Comparison of ENCODE assay signal across 29 cellular contexts in genomic region chr2:162579169-162579568, GRCh38.
DNase-seq lines count a peak whose midpoint lies in the region; ATAC-seq and TF ChIP-seq lines count a peak whose summit lies in the region.
"Had no signal": no experiment of that assay in that cellular context is flagged by ENCODE, and none has a peak within 500 bp of the region (broad histone marks: within the 10 kb centered on the region; RNA-seq: fewer than 3 reads in every experiment).

No MANE protein-coding gene starts in this region.

- in situ Hi-C loops in Panc1 (cut with HindIII; ENCODE audit: low pct_unique_long_range_greater_than_20kb, low sequenced_read_pairs), result no loop called here

- TF ChIP-seq CTCF in Panc1 (IDR thresholded peaks at IDR 0.05), result 0 out of 2 replicates have a peak, but pooled peaks have one; percentile 5
- TF ChIP-seq CTCF in progenitor cell of endocrine pancreas (IDR thresholded peaks at IDR 0.05; ENCODE audit: unreplicated experiment), result no peak
- TF ChIP-seq CTCF in activated CD8-positive, alpha-beta T cell treated with anti-CD3 and anti-CD28 coated beads for 36 hours (IDR thresholded peaks at IDR 0.05), result no peak

- peaks cover 3% of the 10 kb centered on the region for H3K9me3 Mint-ChIP-seq in progenitor cell of endocrine pancreas (ENCODE audit: low read depth)
- H3K9me3 Mint-ChIP-seq in activated CD8-positive, alpha-beta T cell treated with anti-CD3 and anti-CD28 coated beads for 36 hours, result peaks cover 4% of the 10 kb centered on the region
- H3K9me3 Mint-ChIP-seq: activated naive CD4-positive, alpha-beta T cell treated with anti-CD3 and anti-CD28 coated beads, Interleukin-2, amount 10 ng/mL, durations not matched to agents 7 days and 5 days; mesothelial cell of epicardium had no signal

- no peak overlapping the region for H3K4me3 ChIP-seq in Panc1 (ENCODE audit: low read depth in 2 of 2, low read length in 2 of 2)
- H3K4me3 ChIP-seq: left ventricle myocardium inferior, tibial nerve had no signal

- H3K27ac Mint-ChIP-seq in progenitor cell of endocrine pancreas, result peak overlapping the region; percentile 30
- H3K27ac Mint-ChIP-seq in activated CD8-positive, alpha-beta T cell treated with anti-CD3 and anti-CD28 coated beads for 36 hours, result no peak overlapping the region
- H3K27ac Mint-ChIP-seq: activated naive CD4-positive, alpha-beta T cell treated with anti-CD3 and anti-CD28 coated beads, Interleukin-2, amount 10 ng/mL, durations not matched to agents 7 days and 5 days; B cell; CD8-positive, alpha-beta memory T cell; mesothelial cell of epicardium; naive B cell had no signal

- H3K4me1 Mint-ChIP-seq in progenitor cell of endocrine pancreas (ENCODE audit: low read depth), result peaks cover 50% of the 10 kb centered on the region
- no peaks in the 10 kb centered on the region for H3K4me1 Mint-ChIP-seq in activated CD8-positive, alpha-beta T cell treated with anti-CD3 and anti-CD28 coated beads for 36 hours (ENCODE audit: low read depth)
- H3K4me1 Mint-ChIP-seq: activated naive CD4-positive, alpha-beta T cell treated with anti-CD3 and anti-CD28 coated beads, Interleukin-2, amount 10 ng/mL, durations not matched to agents 7 days and 5 days; B cell; CD8-positive, alpha-beta memory T cell; naive B cell had no signal

- no peaks in the 10 kb centered on the region for H3K27me3 ChIP-seq in Panc1 (ENCODE audit: control insufficient read depth, insufficient read depth, low read length)
- H3K27me3 ChIP-seq: brain microvascular endothelial cell, tibial nerve had no signal

- H3K4me1 ChIP-seq in Panc1 (ENCODE audit: control insufficient read depth, insufficient read depth, low read length), result no peaks in the 10 kb centered on the region
- H3K4me1 ChIP-seq: left ventricle myocardium inferior, tibial nerve had no signal

- POLR2A ChIA-PET in Panc1 (lab: Charles Lee), result no interaction called here
- POLR2A ChIA-PET in activated CD8-positive, alpha-beta T cell treated with anti-CD3 and anti-CD28 coated beads for 36 hours (lab: Charles Lee), result no interaction called here

- H3K36me3 ChIP-seq in Panc1 (ENCODE audit: control insufficient read depth, insufficient read depth, low read length), result no peaks in the 10 kb centered on the region
- H3K36me3 ChIP-seq: brain microvascular endothelial cell, left ventricle myocardium inferior, tibial nerve had no signal

- no TSS peak for BruUV-seq in Panc1 (replicated peaks; lab: Mats Ljungman, UMichigan)

- H3K27me3 Mint-ChIP-seq in progenitor cell of endocrine pancreas, result no peaks in the 10 kb centered on the region
- H3K27me3 Mint-ChIP-seq in activated CD8-positive, alpha-beta T cell treated with anti-CD3 and anti-CD28 coated beads for 36 hours, result peaks cover 1% of the 10 kb centered on the region
- H3K27me3 Mint-ChIP-seq: activated naive CD4-positive, alpha-beta T cell treated with anti-CD3 and anti-CD28 coated beads, Interleukin-2, amount 10 ng/mL, durations not matched to agents 7 days and 5 days; B cell; CD8-positive, alpha-beta memory T cell; naive B cell had no signal

- no peaks in the 10 kb centered on the region for H3K9me3 ChIP-seq in Panc1 (ENCODE audit: control insufficient read depth, insufficient read depth, low read depth, low read length)
- H3K9me3 ChIP-seq: left ventricle myocardium inferior, tibial nerve had no signal

- no peak for ATAC-seq in Panc1
- no peak for ATAC-seq in activated CD8-positive, alpha-beta T cell treated with anti-CD3 and anti-CD28 coated beads for 36 hours
- ATAC-seq: esophagus mucosa had no signal

- peaks cover 5% of the 10 kb centered on the region for H3K36me3 Mint-ChIP-seq in progenitor cell of endocrine pancreas (ENCODE audit: insufficient read depth)
- no peaks in the 10 kb centered on the region for H3K36me3 Mint-ChIP-seq in activated CD8-positive, alpha-beta T cell treated with anti-CD3 and anti-CD28 coated beads for 36 hours (ENCODE audit: low read depth)
- H3K36me3 Mint-ChIP-seq: activated naive CD4-positive, alpha-beta T cell treated with anti-CD3 and anti-CD28 coated beads, Interleukin-2, amount 10 ng/mL, durations not matched to agents 7 days and 5 days; CD8-positive, alpha-beta memory T cell; mesothelial cell of epicardium; naive B cell had no signal

- CTCF ChIA-PET in Panc1 (lab: Charles Lee), result no interaction called here
- CTCF ChIA-PET in activated CD8-positive, alpha-beta T cell treated with anti-CD3 and anti-CD28 coated beads for 36 hours (lab: Charles Lee), result no interaction called here

- H3K4me3 Mint-ChIP-seq in progenitor cell of endocrine pancreas (ENCODE audit: low read depth), result no peak overlapping the region
- H3K4me3 Mint-ChIP-seq in activated CD8-positive, alpha-beta T cell treated with anti-CD3 and anti-CD28 coated beads for 36 hours, result no peak overlapping the region
- H3K4me3 Mint-ChIP-seq: activated naive CD4-positive, alpha-beta T cell treated with anti-CD3 and anti-CD28 coated beads, Interleukin-2, amount 10 ng/mL, durations not matched to agents 7 days and 5 days; B cell; CD8-positive, alpha-beta memory T cell; mesothelial cell of epicardium; naive B cell had no signal

- intact Hi-C loops in Panc1 (cut with micrococcal nuclease; ENCODE audit: unreplicated experiment), result no loop called here
- intact Hi-C loops in activated CD8-positive, alpha-beta T cell treated with anti-CD3 and anti-CD28 coated beads for 36 hours (cut with micrococcal nuclease), result no loop called here

- peak; percentile 13 for DNase-seq in SIG-M5 treated with dmso at 0.1 percent for 504 hours (lab: John Stamatoyannopoulos, UW; ENCODE audit: unreplicated experiment)
- DNase-seq in SIG-M5 (lab: John Stamatoyannopoulos, UW), result no peak
- no peak for DNase-seq in Panc1 (ENCODE audit: low read depth, low spot score)
- peak; percentile 22 for DNase-seq in iPS DF 4.7 (ENCODE audit: extremely low read depth, low spot score)
- no peak for DNase-seq in progenitor cell of endocrine pancreas (ENCODE audit: low spot score, unreplicated experiment)
- DNase-seq in activated CD8-positive, alpha-beta T cell treated with anti-CD3 and anti-CD28 coated beads for 36 hours, result no peak
- no peak for DNase-seq in effector CD8-positive, alpha-beta T cell (lab: John Stamatoyannopoulos, UW)
- DNase-seq in hepatic stellate cell (ENCODE audit: low spot score), result no peak
- DNase-seq: activated CD4-positive, CD25-positive, alpha-beta regulatory T cell; activated naive CD4-positive, alpha-beta T cell treated with anti-CD3 and anti-CD28 coated beads, Interleukin-2, amount 10 ng/mL, durations not matched to agents 7 days and 5 days; brain microvascular endothelial cell; CD8-positive, alpha-beta memory T cell; DMS79; effector memory CD4-positive, alpha-beta T cell; foreskin fibroblast; GF-D8; head of caudate nucleus; KG1; left ventricle myocardium inferior; MM.1S; naive B cell; NCI-H1417 treated with DMSO at 0.1 percent for 48 hours; retina; SHP77; stimulated activated CD4-positive, alpha-beta T cell treated with anti-CD3 and anti-CD28 coated beads, Interleukin-2, amount 100 ng/mL, for 24 hours had no signal

- H3K27ac ChIP-seq in Panc1 (ENCODE audit: low read length), result no peak overlapping the region
- H3K27ac ChIP-seq: brain microvascular endothelial cell, left ventricle myocardium inferior, tibial nerve had no signal

Comparison
In these comparisons a context has a peak if more than half of its experiments do, and no peak if none do; other contexts are left out.
1. DNase-seq: peak in SIG-M5 treated with dmso at 0.1 percent for 504 hours (single experiment) and iPS DF 4.7 (single experiment); none in SIG-M5 (single experiment), Panc1 (single experiment), progenitor cell of endocrine pancreas (single experiment), activated CD8-positive, alpha-beta T cell treated with anti-CD3 and anti-CD28 coated beads for 36 hours (single experiment), effector CD8-positive, alpha-beta T cell (single experiment) and hepatic stellate cell (single experiment).